Comparison of ENCODE assay signal across 8 cellular contexts in genomic region chr17:78970834-78971763, GRCh38. TPM values are rescaled to one million over a fixed set of nuclear protein-coding genes. Genes with fewer than 3 reads are reported as not detected.
DNase-seq lines count a peak whose midpoint lies in the region; ATAC-seq and TF ChIP-seq lines count a peak whose summit lies in the region.

No MANE protein-coding gene starts in this region.

- H3K27ac ChIP-seq in HL-60 (replicated peaks) = no peak overlapping the region

- 0 out of 2 replicates have a peak, but pooled peaks cover 1% of the 10 kb centered on the region for H3K36me3 ChIP-seq in BJ (ENCODE audit: control insufficient read depth, insufficient read depth, low read length)

- DNase-seq in BJ (ENCODE audit: low read depth) (no peak), HL-60 (ENCODE audit: low read depth in 1 of 2, low spot score in 1 of 2) (peak; percentile 57 to 75), NOMO-1 (lab: John Stamatoyannopoulos, UW; ENCODE audit: unreplicated experiment in 2 of 2) (peak; percentile 25 to 55), medulla oblongata (ENCODE audit: extremely low spot score) (peak; percentile 90)
- DNase-seq in activated CD8-positive, alpha-beta memory T cell treated with anti-CD3 and anti-CD28 coated beads for 1 hour (ENCODE audit: extremely low read depth in 1 of 2, low read depth in 1 of 2) = peak; percentile 61 to 71
- peak; percentile 77 for DNase-seq in effector CD4-positive, alpha-beta T cell
- DNase-seq in stimulated activated CD8-positive, alpha-beta memory T cell treated with anti-CD3 and anti-CD28 coated beads, Interleukin-15, amount 100 ng/mL, for 4 hours (ENCODE audit: low read depth in 2 of 2) = peak; percentile 32 to 56

- CTCF ChIA-PET in BJ (lab: Yijun Ruan, JAX) = interaction anchor here (0.7 to 4.1 kb wide), 38 partner anchors 10 to 474 kb away, joined by 3 to 63 read pairs (median 6); partner anchors contain the start of gene LGALS3BP

- POLR2A ChIA-PET in BJ (lab: Charles Lee) = no interaction called here

- TF ChIP-seq CTCF in BJ (IDR thresholded peaks at IDR 0.05; ENCODE audit: insufficient read depth, low read depth, low read length) = peak; percentile 83
- TF ChIP-seq CTCF in HL-60 (IDR thresholded peaks at IDR 0.05; ENCODE audit: insufficient read depth, low read length) = peak; percentile 76

- ATAC-seq in HG03469 (IDR thresholded peaks at IDR 0.05; ENCODE audit: unreplicated experiment) = no peak

- H3K27me3 ChIP-seq in BJ (ENCODE audit: control insufficient read depth, insufficient read depth, low read length) (no peaks in the 10 kb centered on the region), HL-60 (ENCODE audit: insufficient read depth, poor library complexity, severe bottlenecking) (no peaks in the 10 kb centered on the region)

- H3K4me3 ChIP-seq in BJ (ENCODE audit: low read depth, low read length) (no peak overlapping the region), HL-60 (replicated peaks; ENCODE audit: insufficient read depth, low read length) (no peak overlapping the region)

RNA-seq across cellular contexts. Expression of gene LGALS3BP, which starts 8.6 kb away (rescaled TPM):
- polyA plus RNA-seq in BJ (2011; rRNA removed) = 39.0 and 102 TPM in 2 replicates
- polyA minus RNA-seq in BJ (2011; rRNA and poly(A)+ RNA removed) = 21.7 and 22.3 TPM in 2 replicates

RNA-seq across cellular contexts. Expression of gene CANT1, which starts 38.5 kb away (rescaled TPM):
- 58.7 and 83.5 TPM in 2 replicates for polyA plus RNA-seq in BJ (2011; rRNA removed)
- 31.8 and 40.0 TPM in 2 replicates for polyA minus RNA-seq in BJ (2011; rRNA and poly(A)+ RNA removed)

RNA-seq across cellular contexts. Expression of gene TIMP2, which starts 45.9 kb away (rescaled TPM):
- polyA plus RNA-seq in BJ (2011; rRNA removed) = 319 and 361 TPM in 2 replicates
- polyA minus RNA-seq in BJ (2011; rRNA and poly(A)+ RNA removed) = 119 and 190 TPM in 2 replicates

RNA-seq across cellular contexts. Expression of gene C1QTNF1, which starts 52.9 kb away (rescaled TPM):
- polyA plus RNA-seq in BJ (2011; rRNA removed) = 13.8 and 20.7 TPM in 2 replicates
- 9.7 and 21.8 TPM in 2 replicates for polyA minus RNA-seq in BJ (2011; rRNA and poly(A)+ RNA removed)
